Comparison of ENCODE assay signal across 26 cellular contexts in the genomic region with DNA sequence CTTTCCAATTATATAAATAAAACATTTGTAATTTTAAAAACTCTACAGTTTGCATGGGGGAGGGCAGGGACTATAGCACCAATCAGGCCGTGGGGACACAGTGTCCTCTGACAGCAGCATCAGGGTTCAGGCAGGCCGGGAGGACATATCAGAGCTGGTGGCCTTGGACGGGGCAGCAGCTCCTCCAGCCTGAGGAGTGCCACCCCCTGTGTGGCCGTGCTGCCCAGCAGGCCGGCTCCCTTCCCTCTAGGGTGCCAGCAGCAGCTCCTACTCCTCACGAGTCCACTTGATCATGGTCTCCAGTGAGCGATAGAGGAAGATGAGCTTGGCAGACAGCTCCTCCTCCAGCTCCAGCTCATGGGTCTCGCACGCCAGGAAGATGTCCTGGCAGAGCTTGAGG.
"Had no signal": no experiment of that assay in that cellular context is flagged by ENCODE, and none has a peak within 500 bp of the region (broad histone marks: within the 10 kb centered on the region; RNA-seq: fewer than 3 reads in every experiment).

No MANE protein-coding gene starts in this region.

- H3K4me3 ChIP-seq: colonic mucosa, esophagus squamous epithelium, gastrocnemius medialis, heart right ventricle, left lung, lung had no signal

- H3K36me3 ChIP-seq: colonic mucosa, esophagus squamous epithelium, gastrocnemius medialis, heart right ventricle, left lung had no signal

- H3K27ac ChIP-seq: colonic mucosa, epithelial cell of prostate, esophagus squamous epithelium, gastrocnemius medialis, heart right ventricle, left lung had no signal

- H3K27me3 ChIP-seq: colonic mucosa, gastrocnemius medialis had no signal

- ATAC-seq: effector memory CD8-positive, alpha-beta T cell; esophagus mucosa; gastrocnemius medialis; heart right ventricle; left cardiac atrium; left lung; left ventricle myocardium superior had no signal

- FAIRE-seq: endometrium, islet of Langerhans, keratinocyte had no signal

- DNase-seq: colonic mucosa; cortex of kidney; effector CD8-positive, alpha-beta T cell; effector memory CD8-positive, alpha-beta T cell; endodermal cell; erythroblast; esophagus squamous epithelium; foreskin fibroblast; foreskin melanocyte; gastrocnemius medialis; glutamatergic neuron; head of caudate nucleus; heart right ventricle; hippocampal formation; left cardiac atrium; left lung; left ventricle myocardium superior; mammary epithelial cell; mesendoderm; midbrain had no signal

- H3K9me3 ChIP-seq: colonic mucosa, esophagus squamous epithelium, gastrocnemius medialis, left lung had no signal

- H3K4me1 ChIP-seq: colonic mucosa, gastrocnemius medialis, left lung had no signal
